ENCODE assay signal across 1 cellular context in genomic region chr22:45340323-45340722, GRCh38.
TF ChIP-seq lines count a peak whose summit lies in the region.

No MANE protein-coding gene starts in this region.

TF ChIP-seq in HepG2, 621 proteins besides CTCF, POLR2A, EP300 and RAD21:
- peak; percentile 71 for TF ChIP-seq CEBPG (CRISPR knock-in tag; IDR thresholded peaks at IDR 0.05)
- no peak for TF ChIP-seq KLF12 (CRISPR knock-in tag; IDR thresholded peaks at IDR 0.05; ENCODE audit: borderline replicate concordance)
- no peak for TF ChIP-seq MAFG (CRISPR knock-in tag; IDR thresholded peaks at IDR 0.05)
- no peak for TF ChIP-seq MED8 (CRISPR knock-in tag; IDR thresholded peaks at IDR 0.05; ENCODE audit: insufficient replicate concordance)
- TF ChIP-seq ZBTB25 (CRISPR knock-in tag; IDR thresholded peaks at IDR 0.05) = no peak
- peak; percentile 85 for TF ChIP-seq CEBPB (IDR thresholded peaks at IDR 0.05; ENCODE audit: borderline replicate concordance, low read depth, low read length)
